Comparison of ENCODE assay signal across 8 cellular contexts in genomic region chr19:23817519-23817918, GRCh38. TPM values are rescaled to one million over a fixed set of nuclear protein-coding genes. Genes with fewer than 3 reads are reported as not detected.
DNase-seq lines count a peak whose midpoint lies in the region; ATAC-seq, FAIRE-seq and TF ChIP-seq lines count a peak whose summit lies in the region.

No MANE protein-coding gene starts in this region.

- H3K4me3 ChIP-seq in bronchial epithelial cell (ENCODE audit: low read depth, low read length) = no peak overlapping the region

- no peak for FAIRE-seq in bronchial epithelial cell (lab: Jason Lieb, UNC)
- no peak for FAIRE-seq in urothelium cell line (lab: Jason Lieb, UNC)

- TF ChIP-seq CTCF in bronchial epithelial cell (IDR thresholded peaks at IDR 0.05; ENCODE audit: insufficient read depth, low read length, severe bottlenecking) = peak; percentile 47

- DNase-seq in activated gamma-delta T cell treated with Interleukin-2 at 50 U/mL for 16 hours (peak; percentile 23), activated gamma-delta T cell (lab: John Stamatoyannopoulos, UW) (no peak), RPMI7951 (ENCODE audit: low read depth) (peak; percentile 39), bronchial epithelial cell (ENCODE audit: low read depth) (peak; percentile 25), non-pigmented ciliary epithelial cell (ENCODE audit: low read depth) (peak; percentile 9), DMS79 treated with DMSO at 0.1 percent for 48 hours (lab: John Stamatoyannopoulos, UW) (no peak), urothelium cell line (ENCODE audit: low spot score) (no peak)

- no peak for ATAC-seq in HG03460 (IDR thresholded peaks at IDR 0.05; ENCODE audit: unreplicated experiment)

- H3K27me3 ChIP-seq in bronchial epithelial cell (ENCODE audit: control insufficient read depth, insufficient read depth, low read length) = no peaks in the 10 kb centered on the region

- H3K36me3 ChIP-seq in bronchial epithelial cell (ENCODE audit: control insufficient read depth, insufficient read depth, low read length) = no peaks in the 10 kb centered on the region

RNA-seq across cellular contexts. Expression of gene ZNF681, which starts 58.8 kb away (rescaled TPM):
- total RNA-seq in RPMI7951 (2014; rRNA removed; shearing (Covaris generic)) = 2.3 and 3.8 TPM in 2 replicates
- 1.1 and 1.2 TPM in 2 replicates for total RNA-seq in bronchial epithelial cell

Comparison
In these comparisons a context has a peak if more than half of its experiments do, and no peak if none do; other contexts are left out.
1. DNase-seq: peak in activated gamma-delta T cell treated with Interleukin-2 at 50 U/mL for 16 hours (single experiment), RPMI7951 (single experiment), bronchial epithelial cell (single experiment) and non-pigmented ciliary epithelial cell (single experiment); none in activated gamma-delta T cell (single experiment), DMS79 treated with DMSO at 0.1 percent for 48 hours (single experiment) and urothelium cell line (single experiment).